18 cellular contexts compared by ENCODE assay signal in genomic region chr5:139162448-139162847, GRCh38.
"Had no signal": no experiment of that assay in that cellular context is flagged by ENCODE, and none has a peak within 500 bp of the region (broad histone marks: within the 10 kb centered on the region; RNA-seq: fewer than 3 reads in every experiment).

No MANE protein-coding gene starts in this region.

- DNase-seq: activated CD4-positive, alpha-beta T cell treated with anti-CD3 and anti-CD28 coated beads, Interleukin-2, amount 10 ng/mL, durations not matched to agents 24 days and 14 days; activated CD8-positive, alpha-beta T cell treated with anti-CD3 and anti-CD28 coated beads, Interleukin-2, amount 10 ng/mL, durations not matched to agents 7 days and 5 days; activated naive CD4-positive, alpha-beta T cell treated with Interleukin-2 at 50 U/mL for 16 hours; activated T-cell treated with anti-CD3 and anti-CD28 coated beads, Interleukin-2, amount 50 U/mL, for 24 hours; anterior cingulate cortex; effector CD4-positive, alpha-beta T cell; gastrocnemius medialis; head of caudate nucleus; kidney; left lung; naive thymus-derived CD4-positive, alpha-beta T cell; spleen; stimulated activated naive CD4-positive, alpha-beta T cell; T-helper 1 cell; T-helper 9 cell had no signal

- H3K4me3 ChIP-seq: gastrocnemius medialis, left lung, spleen had no signal

- H3K4me1 ChIP-seq: left lung, parathyroid adenoma had no signal

- H3K9me3 Mint-ChIP-seq: activated CD4-positive, alpha-beta T cell treated with anti-CD3 and anti-CD28 coated beads, Interleukin-2, amount 10 ng/mL, durations not matched to agents 24 days and 14 days; activated T-cell treated with anti-CD3 and anti-CD28 coated beads, Interleukin-2, amount 50 U/mL, for 24 hours; activated T-helper 2 cell treated with anti-CD3 and anti-CD28 coated beads, Interferon-gamma antibody, Interleukin-2, Interleukin-4, amounts not matched to agents 10 μg/mL and 5 μg/mL and 100 μg/mL, durations not matched to agents 14 hours and 24 hours and 36 hours; naive thymus-derived CD4-positive, alpha-beta T cell had no signal

- H3K27me3 Mint-ChIP-seq: activated CD4-positive, alpha-beta T cell treated with anti-CD3 and anti-CD28 coated beads, Interleukin-2, amount 10 ng/mL, durations not matched to agents 24 days and 14 days; activated T-cell treated with anti-CD3 and anti-CD28 coated beads, Interleukin-2, amount 50 U/mL, for 24 hours; naive thymus-derived CD4-positive, alpha-beta T cell had no signal

- H3K9ac ChIP-seq: parathyroid adenoma had no signal

- H3K9me3 ChIP-seq: gastrocnemius medialis, left lung, neutrophil, spleen had no signal

- H3K4me1 Mint-ChIP-seq: activated CD4-positive, alpha-beta T cell treated with anti-CD3 and anti-CD28 coated beads, Interleukin-2, amount 10 ng/mL, durations not matched to agents 24 days and 14 days had no signal

- H3K27ac Mint-ChIP-seq: activated CD4-positive, alpha-beta T cell treated with anti-CD3 and anti-CD28 coated beads, Interleukin-2, amount 10 ng/mL, durations not matched to agents 24 days and 14 days; activated CD8-positive, alpha-beta T cell treated with anti-CD3 and anti-CD28 coated beads, Interleukin-2, amount 10 ng/mL, durations not matched to agents 7 days and 5 days; activated T-cell treated with anti-CD3 and anti-CD28 coated beads, Interleukin-2, amount 50 U/mL, for 24 hours; activated T-helper 2 cell treated with anti-CD3 and anti-CD28 coated beads, Interferon-gamma antibody, Interleukin-2, Interleukin-4, amounts not matched to agents 10 μg/mL and 5 μg/mL and 100 μg/mL, durations not matched to agents 14 hours and 24 hours and 36 hours had no signal

- H2AFZ ChIP-seq: parathyroid adenoma had no signal

- H3K4me3 Mint-ChIP-seq: activated CD4-positive, alpha-beta T cell treated with anti-CD3 and anti-CD28 coated beads, Interleukin-2, amount 10 ng/mL, durations not matched to agents 24 days and 14 days; activated CD8-positive, alpha-beta T cell treated with anti-CD3 and anti-CD28 coated beads, Interleukin-2, amount 10 ng/mL, durations not matched to agents 7 days and 5 days; activated T-cell treated with anti-CD3 and anti-CD28 coated beads, Interleukin-2, amount 50 U/mL, for 24 hours; naive thymus-derived CD4-positive, alpha-beta T cell had no signal

- ATAC-seq: activated CD8-positive, alpha-beta T cell treated with anti-CD3 and anti-CD28 coated beads, Interleukin-2, amount 10 ng/mL, durations not matched to agents 7 days and 5 days; gastrocnemius medialis; left lung; naive thymus-derived CD4-positive, alpha-beta T cell had no signal

- H3K27ac ChIP-seq: gastrocnemius medialis, left lung, neutrophil, parathyroid adenoma, spleen had no signal

- H3K27me3 ChIP-seq: gastrocnemius medialis, left lung, neutrophil, spleen had no signal

- H3K36me3 ChIP-seq: gastrocnemius medialis, left lung, neutrophil, spleen had no signal
